In genomic region chr12:25009511-25010092, GRCh38 we compare ENCODE assay signal across 30 cellular contexts.
DNase-seq lines count a peak whose midpoint lies in the region; ATAC-seq and TF ChIP-seq lines count a peak whose summit lies in the region.
"Had no signal": no experiment of that assay in that cellular context is flagged by ENCODE, and none has a peak within 500 bp of the region (broad histone marks: within the 10 kb centered on the region; RNA-seq: fewer than 3 reads in every experiment).

No MANE protein-coding gene starts in this region.

- H3K4me3 ChIP-seq in CD4-positive, CD25-positive, alpha-beta regulatory T cell (ENCODE audit: low read depth, low read length) = no peak overlapping the region
- H3K4me3 ChIP-seq in SU-DHL-6 (ENCODE audit: insufficient read depth, low read length, poor library complexity, severe bottlenecking) = no peak overlapping the region
- H3K4me3 ChIP-seq: GM23248 had no signal

- no peak overlapping the region for H3K4me3 Mint-ChIP-seq in CD4-positive, CD25-positive, alpha-beta regulatory T cell
- no peak overlapping the region for H3K4me3 Mint-ChIP-seq in activated T-cell treated with anti-CD3 and anti-CD28 coated beads, Interleukin-2, amount 50 U/mL, for 4 hours
- H3K4me3 Mint-ChIP-seq: CD14-positive monocyte, HFFc6, IgD-negative memory B cell had no signal

- peaks cover 8% of the 10 kb centered on the region for H3K27me3 Mint-ChIP-seq in CD4-positive, CD25-positive, alpha-beta regulatory T cell
- no peaks in the 10 kb centered on the region for H3K27me3 Mint-ChIP-seq in activated T-cell treated with anti-CD3 and anti-CD28 coated beads, Interleukin-2, amount 50 U/mL, for 4 hours (ENCODE audit: low read depth)
- H3K27me3 Mint-ChIP-seq: IgD-negative memory B cell had no signal

- no peak for TF ChIP-seq CTCF in SU-DHL-6 (IDR thresholded peaks at IDR 0.05; ENCODE audit: insufficient read depth, low read length, poor library complexity, severe bottlenecking)

- no peaks in the 10 kb centered on the region for H3K36me3 Mint-ChIP-seq in CD4-positive, CD25-positive, alpha-beta regulatory T cell
- no peaks in the 10 kb centered on the region for H3K36me3 Mint-ChIP-seq in activated T-cell treated with anti-CD3 and anti-CD28 coated beads, Interleukin-2, amount 50 U/mL, for 4 hours (ENCODE audit: insufficient read depth)
- H3K36me3 Mint-ChIP-seq: CD14-positive monocyte, IgD-negative memory B cell had no signal

- ATAC-seq in CD4-positive, CD25-positive, alpha-beta regulatory T cell (ENCODE audit: low read depth in 2 of 2) = no peak
- ATAC-seq in GM18907 (IDR thresholded peaks at IDR 0.05; ENCODE audit: unreplicated experiment) (peak; percentile 33), HG02938 (IDR thresholded peaks at IDR 0.05; ENCODE audit: unreplicated experiment) (no peak)
- ATAC-seq in activated T-cell treated with anti-CD3 and anti-CD28 coated beads, Interleukin-2, amount 50 U/mL, for 4 hours = no peak
- ATAC-seq: Panc1 had no signal

- DNase-seq in CD4-positive, CD25-positive, alpha-beta regulatory T cell = no peak
- DNase-seq in cerebellum (ENCODE audit: low spot score) (peak; percentile 68), GM03348 (ENCODE audit: low spot score) (no peak)
- no peak for DNase-seq in activated T-cell treated with anti-CD3 and anti-CD28 coated beads, Interleukin-2, amount 50 U/mL, for 4 hours
- no peak for DNase-seq in stimulated activated CD4-positive, alpha-beta T cell treated with anti-CD3 and anti-CD28 coated beads, Interleukin-4, amount 100 ng/mL, for 4 hours
- DNase-seq: 8988T, ACHN, BE2C, Calu3, DND-41, GM23248, H7, HFFc6, NCI-H1092, NCI-H1417 treated with DMSO at 0.1 percent for 48 hours, NCI-H1694 treated with DMSO at 0.1 percent for 48 hours, NCI-H2081, NCI-H2171, NCI-H226, NCI-H510A, NCI-H69, SHP77 had no signal

- H3K9ac ChIP-seq in SU-DHL-6 (ENCODE audit: low read length) = no peak overlapping the region
- H3K9ac ChIP-seq: GM23248 had no signal

- peaks cover 0 to 2% (median under 1%) of the 10 kb centered on the region in 4 donors for H3K4me1 Mint-ChIP-seq in CD4-positive, CD25-positive, alpha-beta regulatory T cell
- H3K4me1 Mint-ChIP-seq in activated T-cell treated with anti-CD3 and anti-CD28 coated beads, Interleukin-2, amount 50 U/mL, for 4 hours (ENCODE audit: low read depth) = no peaks in the 10 kb centered on the region
- H3K4me1 Mint-ChIP-seq: CD14-positive monocyte had no signal

- no peaks in the 10 kb centered on the region for H3K27me3 ChIP-seq in CD4-positive, CD25-positive, alpha-beta regulatory T cell (ENCODE audit: control insufficient read depth, insufficient read depth, low read length)
- no peaks in the 10 kb centered on the region for H3K27me3 ChIP-seq in SU-DHL-6 (ENCODE audit: low read length)
- H3K27me3 ChIP-seq: BE2C had no signal

- no peaks in the 10 kb centered on the region for H3K4me1 ChIP-seq in CD4-positive, CD25-positive, alpha-beta regulatory T cell (ENCODE audit: control insufficient read depth, insufficient read depth, low read length, poor library complexity, severe bottlenecking)
- H3K4me1 ChIP-seq: BE2C had no signal

- H3F3A ChIP-seq in SU-DHL-6 (ENCODE audit: insufficient read depth) = peaks cover 77% of the 10 kb centered on the region

- peak overlapping the region in 2 of 3 donors; percentile 50 to 79 for H3K27ac Mint-ChIP-seq in CD4-positive, CD25-positive, alpha-beta regulatory T cell
- H3K27ac Mint-ChIP-seq: HFFc6, IgD-negative memory B cell had no signal

- no peaks in the 10 kb centered on the region for H3K9me2 ChIP-seq in SU-DHL-6 (replicated peaks; ENCODE audit: insufficient read depth, low read length)

- H3K79me2 ChIP-seq in SU-DHL-6 (ENCODE audit: insufficient read depth, low read length) = peaks cover 5% of the 10 kb centered on the region; the same call in 1 of the 2 replicates

- H3K4me2 ChIP-seq in SU-DHL-6 (ENCODE audit: low read depth, low read length, poor library complexity, severe bottlenecking) = no peak overlapping the region

- H4K20me1 ChIP-seq in SU-DHL-6 (ENCODE audit: low read depth, low read length) = no peaks in the 10 kb centered on the region

- H2AFZ ChIP-seq in SU-DHL-6 (ENCODE audit: low read depth, low read length, severe bottlenecking) = no peak overlapping the region
- H2AFZ ChIP-seq: GM23248 had no signal

- no peaks in the 10 kb centered on the region for H3K36me3 ChIP-seq in CD4-positive, CD25-positive, alpha-beta regulatory T cell (ENCODE audit: control insufficient read depth, insufficient read depth, low read length)
- peaks cover 8% of the 10 kb centered on the region; the same call in 1 of the 2 replicates for H3K36me3 ChIP-seq in SU-DHL-6 (ENCODE audit: low read length)
- H3K36me3 ChIP-seq: BE2C had no signal

- no peak overlapping the region for H3K27ac ChIP-seq in CD4-positive, CD25-positive, alpha-beta regulatory T cell (ENCODE audit: insufficient read depth, low read length, poor library complexity, severe bottlenecking)
- H3K27ac ChIP-seq in SU-DHL-6 (ENCODE audit: low read depth, low read length) = peak overlapping the region; percentile 99
- H3K27ac ChIP-seq: GM23248, HL-60, RWPE1 had no signal

- H3K9me3 Mint-ChIP-seq in CD4-positive, CD25-positive, alpha-beta regulatory T cell = no peaks in the 10 kb centered on the region
- no peaks in the 10 kb centered on the region for H3K9me3 Mint-ChIP-seq in activated T-cell treated with anti-CD3 and anti-CD28 coated beads, Interleukin-2, amount 50 U/mL, for 4 hours
- H3K9me3 Mint-ChIP-seq: CD14-positive monocyte, HFFc6, IgD-negative memory B cell had no signal

- H3K9me3 ChIP-seq in CD4-positive, CD25-positive, alpha-beta regulatory T cell (ENCODE audit: control insufficient read depth in 2 of 2, low read length in 2 of 2) = no peaks in the 10 kb centered on the region
- no peaks in the 10 kb centered on the region; the same call in 1 of the 2 replicates for H3K9me3 ChIP-seq in SU-DHL-6 (ENCODE audit: insufficient read depth, low read length)
- H3K9me3 ChIP-seq: BE2C had no signal
